In the genomic region with DNA sequence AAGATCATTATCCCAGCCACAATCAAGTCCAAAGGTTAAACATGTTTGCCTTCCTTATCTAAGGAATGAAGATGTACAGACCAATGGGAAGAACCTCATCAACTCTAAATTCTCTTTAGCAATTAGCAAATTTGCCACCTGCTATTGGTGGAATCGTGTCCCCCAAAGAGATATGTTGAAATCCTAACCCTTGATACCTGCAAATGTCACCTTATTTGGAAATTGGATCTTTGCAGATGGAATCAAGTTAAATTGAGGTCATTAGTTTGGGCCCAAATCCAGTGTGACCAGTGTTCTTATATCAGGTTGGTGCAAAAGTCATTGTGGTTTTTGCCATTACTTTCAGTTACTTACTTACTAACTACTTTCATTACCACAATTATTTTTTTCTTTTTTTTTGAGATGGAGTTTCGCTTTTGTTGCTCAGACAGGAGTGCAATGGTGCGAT, we compare ENCODE assay signal across 1 cellular context.
A peak's percentile ranks its signal among the peaks of the same experiment; 100 is the strongest.
TF ChIP-seq lines count a peak whose summit lies in the region.

No MANE protein-coding gene starts in this region.

TF ChIP-seq in K562, 482 proteins besides CTCF, POLR2A, EP300 and RAD21 (continued from another document):
- TF ChIP-seq, protein P1, sequence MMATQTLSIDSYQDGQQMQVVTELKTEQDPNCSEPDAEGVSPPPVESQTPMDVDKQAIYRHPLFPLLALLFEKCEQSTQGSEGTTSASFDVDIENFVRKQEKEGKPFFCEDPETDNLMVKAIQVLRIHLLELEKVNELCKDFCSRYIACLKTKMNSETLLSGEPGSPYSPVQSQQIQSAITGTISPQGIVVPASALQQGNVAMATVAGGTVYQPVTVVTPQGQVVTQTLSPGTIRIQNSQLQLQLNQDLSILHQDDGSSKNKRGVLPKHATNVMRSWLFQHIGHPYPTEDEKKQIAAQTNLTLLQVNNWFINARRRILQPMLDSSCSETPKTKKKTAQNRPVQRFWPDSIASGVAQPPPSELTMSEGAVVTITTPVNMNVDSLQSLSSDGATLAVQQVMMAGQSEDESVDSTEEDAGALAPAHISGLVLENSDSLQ (IDR thresholded peaks at IDR 0.05): no peak
- no peak for TF ChIP-seq NRF1 (conservative IDR thresholded peaks at IDR 0.05 in 1 of 2, IDR thresholded peaks at IDR 0.05 in 1 of 2)
- TF ChIP-seq FOXA3 (CRISPR knock-in tag; conservative IDR thresholded peaks at IDR 0.05 in 1 of 2, IDR thresholded peaks at IDR 0.05 in 1 of 2): 0 out of 4 replicates have a peak, but pooled peaks of 1 of the 2 experiments have one; percentile 25
- TF ChIP-seq ZKSCAN3 (CRISPR knock-in tag; IDR thresholded peaks at IDR 0.05): no peak
- no peak for TF ChIP-seq CREM (IDR thresholded peaks at IDR 0.05; ENCODE audit: low read depth)
- TF ChIP-seq GTF2F1 (IDR thresholded peaks at IDR 0.05; ENCODE audit: low read depth, low read length): no peak
- TF ChIP-seq, protein P2, sequence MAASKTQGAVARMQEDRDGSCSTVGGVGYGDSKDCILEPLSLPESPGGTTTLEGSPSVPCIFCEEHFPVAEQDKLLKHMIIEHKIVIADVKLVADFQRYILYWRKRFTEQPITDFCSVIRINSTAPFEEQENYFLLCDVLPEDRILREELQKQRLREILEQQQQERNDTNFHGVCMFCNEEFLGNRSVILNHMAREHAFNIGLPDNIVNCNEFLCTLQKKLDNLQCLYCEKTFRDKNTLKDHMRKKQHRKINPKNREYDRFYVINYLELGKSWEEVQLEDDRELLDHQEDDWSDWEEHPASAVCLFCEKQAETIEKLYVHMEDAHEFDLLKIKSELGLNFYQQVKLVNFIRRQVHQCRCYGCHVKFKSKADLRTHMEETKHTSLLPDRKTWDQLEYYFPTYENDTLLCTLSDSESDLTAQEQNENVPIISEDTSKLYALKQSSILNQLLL (CRISPR knock-in tag; IDR thresholded peaks at IDR 0.05; ENCODE audit: borderline replicate concordance): no peak
- no peak for TF ChIP-seq HDAC8 (tag; IDR thresholded peaks at IDR 0.05)
TF ChIP-seq in K562: peak in this region for 2.
